In genomic region chr13:32846556-32846955, GRCh38 we compare ENCODE assay signal across 1 cellular context.
TF ChIP-seq lines count a peak whose summit lies in the region.

No MANE protein-coding gene starts in this region.

TF ChIP-seq in IMR-90, 13 proteins besides CTCF, POLR2A, EP300 and RAD21 (continued from another document):
- TF ChIP-seq USF2 (IDR thresholded peaks at IDR 0.05; ENCODE audit: low read depth, low read length) (no peak), CEBPB (IDR thresholded peaks at IDR 0.05; ENCODE audit: low read depth, low read length) (no peak), FOS (IDR thresholded peaks at IDR 0.05; ENCODE audit: low read depth, low read length) (no peak), SMC3 (IDR thresholded peaks at IDR 0.05; ENCODE audit: low read depth, low read length) (no peak), RFX5 (IDR thresholded peaks at IDR 0.05; ENCODE audit: low read depth, low read length) (no peak), NFE2L2 (IDR thresholded peaks at IDR 0.05; ENCODE audit: low read depth, low read length) (no peak)
- TF ChIP-seq, protein P1, sequence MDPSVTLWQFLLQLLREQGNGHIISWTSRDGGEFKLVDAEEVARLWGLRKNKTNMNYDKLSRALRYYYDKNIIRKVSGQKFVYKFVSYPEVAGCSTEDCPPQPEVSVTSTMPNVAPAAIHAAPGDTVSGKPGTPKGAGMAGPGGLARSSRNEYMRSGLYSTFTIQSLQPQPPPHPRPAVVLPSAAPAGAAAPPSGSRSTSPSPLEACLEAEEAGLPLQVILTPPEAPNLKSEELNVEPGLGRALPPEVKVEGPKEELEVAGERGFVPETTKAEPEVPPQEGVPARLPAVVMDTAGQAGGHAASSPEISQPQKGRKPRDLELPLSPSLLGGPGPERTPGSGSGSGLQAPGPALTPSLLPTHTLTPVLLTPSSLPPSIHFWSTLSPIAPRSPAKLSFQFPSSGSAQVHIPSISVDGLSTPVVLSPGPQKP (IDR thresholded peaks at IDR 0.05; ENCODE audit: borderline replicate concordance, low read depth, low read length): no peak
TF ChIP-seq in IMR-90: peak in this region for 0.
